ENCODE assay signal across 7 cellular contexts in genomic region chr6:25050356-25050755, GRCh38.
DNase-seq lines count a peak whose midpoint lies in the region; ATAC-seq and TF ChIP-seq lines count a peak whose summit lies in the region.

No MANE protein-coding gene starts in this region.

- peaks cover 14% of the 10 kb centered on the region for H3K27me3 Mint-ChIP-seq in Caco-2 (ENCODE audit: insufficient read depth, unreplicated experiment)

- no TSS peak for BruUV-seq in Caco-2 (replicated peaks; lab: Mats Ljungman, UMichigan)

- DNase-seq in T-helper 2 cell (peak in 4 of 5 experiments; percentile 17 to 92 (median 42)), Caco-2 (no peak), DMS53 (lab: John Stamatoyannopoulos, UW) (no peak)
- DNase-seq in central memory CD4-positive, alpha-beta T cell, result peak; percentile 61
- peak; percentile 45 to 68 for DNase-seq in stimulated activated CD4-positive, alpha-beta T cell treated with anti-CD3 and anti-CD28 coated beads, Interleukin-2, amount 100 ng/mL, for 24 hours

- H3K4me3 ChIP-seq in Caco-2 (ENCODE audit: low read depth, low read length), result no peak overlapping the region

- no peaks in the 10 kb centered on the region for H3K36me3 Mint-ChIP-seq in Caco-2 (ENCODE audit: insufficient read depth, unreplicated experiment)

- H3K9me3 ChIP-seq in Caco-2, result no peaks in the 10 kb centered on the region

- H3K4me1 ChIP-seq in Caco-2, result no peaks in the 10 kb centered on the region

- intact Hi-C loops in Caco-2 (cut with micrococcal nuclease; ENCODE audit: unreplicated experiment), result no loop called here

- POLR2A ChIA-PET in Caco-2 (lab: Charles Lee), result no interaction called here

- no peak overlapping the region for H3K4me3 Mint-ChIP-seq in Caco-2 (ENCODE audit: unreplicated experiment)

- H3K4me1 Mint-ChIP-seq in Caco-2 (ENCODE audit: low read depth, unreplicated experiment), result no peaks in the 10 kb centered on the region

- H3K27me3 ChIP-seq in Caco-2 (replicated peaks; ENCODE audit: control insufficient read depth, insufficient read depth, low read length), result no peaks in the 10 kb centered on the region

- no peak overlapping the region for H3K27ac Mint-ChIP-seq in Caco-2 (ENCODE audit: unreplicated experiment)

- no peaks in the 10 kb centered on the region for H3K9me3 Mint-ChIP-seq in Caco-2 (ENCODE audit: unreplicated experiment)

- H3K36me3 ChIP-seq in Caco-2 (ENCODE audit: control insufficient read depth, insufficient read depth, low read length), result no peaks in the 10 kb centered on the region

- CTCF ChIA-PET in Caco-2 (lab: Charles Lee), result no interaction called here

- ATAC-seq in HG03378 (IDR thresholded peaks at IDR 0.05; ENCODE audit: unreplicated experiment) (peak; percentile 37), HG02981 (IDR thresholded peaks at IDR 0.05; ENCODE audit: unreplicated experiment) (no peak)

- TF ChIP-seq CTCF in Caco-2 (IDR thresholded peaks at IDR 0.05; ENCODE audit: insufficient read depth in 1 of 2, low read depth in 1 of 2, low read length in 1 of 2, severe bottlenecking in 1 of 2, unreplicated experiment in 1 of 2), result no peak

Comparison
In these comparisons a context has a peak if more than half of its experiments do, and no peak if none do; other contexts are left out.
1. DNase-seq: peak in T-helper 2 cell (4 of 5), central memory CD4-positive, alpha-beta T cell (single experiment) and stimulated activated CD4-positive, alpha-beta T cell treated with anti-CD3 and anti-CD28 coated beads, Interleukin-2, amount 100 ng/mL, for 24 hours (2 of 2); none in Caco-2 (0 of 2) and DMS53 (single experiment).